In the genomic region with DNA sequence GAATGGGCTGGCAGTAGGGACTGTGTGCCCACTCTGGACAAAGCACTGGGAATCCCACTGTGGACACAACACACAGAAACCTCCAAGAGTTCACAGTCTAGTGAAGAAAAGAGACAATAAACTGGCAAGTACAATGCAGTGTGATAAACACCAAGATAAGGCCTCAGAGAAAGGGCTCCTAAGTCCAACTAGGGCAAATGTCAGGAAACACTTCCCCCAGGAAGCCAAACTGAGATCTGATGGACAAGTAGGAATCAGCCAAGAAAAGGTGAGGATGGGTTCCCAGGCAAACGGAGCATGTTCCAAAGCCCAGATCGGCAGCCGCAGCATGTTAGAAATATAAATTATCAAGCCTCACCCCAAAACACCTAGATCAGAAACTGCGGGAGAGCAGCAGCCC, we compare ENCODE assay signal across 17 cellular contexts. TPM values are rescaled to one million over a fixed set of nuclear protein-coding genes. Genes with fewer than 3 reads are reported as not detected.
DNase-seq lines count a peak whose midpoint lies in the region; ATAC-seq and TF ChIP-seq lines count a peak whose summit lies in the region.
"Had no signal": no experiment of that assay in that cellular context is flagged by ENCODE, and none has a peak within 500 bp of the region (broad histone marks: within the 10 kb centered on the region; RNA-seq: fewer than 3 reads in every experiment).

No MANE protein-coding gene starts in this region.

- peak overlapping the region; percentile 50; the same call in 1 of the 2 replicates for H3K4me2 ChIP-seq in HCT116 (ENCODE audit: low read length)

- H3K36me3 ChIP-seq in HCT116 (ENCODE audit: control insufficient read depth in 1 of 2, insufficient read depth in 2 of 2, low read length in 2 of 2) (peaks cover 0 to 3% of the 10 kb centered on the region in 2 experiments; a peak in 1 of 4 replicates), mucosa of descending colon (ENCODE audit: low read depth) (no peaks in the 10 kb centered on the region)

- H3K4me3 ChIP-seq in HCT116 (replicated peaks in 1 of 2; ENCODE audit: low read depth in 1 of 2, low read length in 2 of 2) (no peak overlapping the region), mucosa of descending colon (no peak overlapping the region)
- H3K4me3 ChIP-seq: GM12878 had no signal

- H3K4me3 Mint-ChIP-seq in WTC11: peak overlapping the region; percentile 3; the same call in 1 of the 2 replicates
- H3K4me3 Mint-ChIP-seq: CD4-positive, alpha-beta memory T cell had no signal

- TF ChIP-seq CTCF in 22Rv1 (IDR thresholded peaks at IDR 0.05) (no peak), HCT116 (IDR thresholded peaks at IDR 0.05 in 2 of 3, conservative IDR thresholded peaks at IDR 0.05 in 1 of 3; ENCODE audit: borderline replicate concordance in 1 of 3, insufficient read depth in 1 of 3, low read depth in 2 of 3, low read length in 2 of 3) (no peak), WTC11 (IDR thresholded peaks at IDR 0.05) (no peak), mucosa of descending colon (IDR thresholded peaks at IDR 0.05) (no peak)

- H3K36me3 Mint-ChIP-seq in WTC11: peaks cover 31% of the 10 kb centered on the region

- no peaks in the 10 kb centered on the region for H3K27me3 ChIP-seq in HCT116 (ENCODE audit: insufficient read depth, low read length)

- RAD21 ChIA-PET in HCT116 (lab: Charles Lee; ENCODE audit: low non-redundant PET in 1 of 2, low total read pairs in 2 of 2, uncharacterized antibody in 2 of 2, unreplicated experiment in 2 of 2): no interaction called here

- H3K4me1 ChIP-seq in HCT116 (ENCODE audit: control insufficient read depth in 1 of 2, insufficient read depth in 2 of 2, low read length in 2 of 2) (peaks cover 31 to 38% of the 10 kb centered on the region in 2 experiments), mucosa of descending colon (ENCODE audit: low read depth) (peaks cover 28% of the 10 kb centered on the region)

- H2AFZ ChIP-seq in HCT116 (ENCODE audit: low read depth, low read length, poor library complexity, severe bottlenecking): no peak overlapping the region

- no TSS peak for BruUV-seq in HCT116 (replicated peaks; lab: Mats Ljungman, UMichigan)

- H3K9me2 ChIP-seq in HCT116 (ENCODE audit: insufficient read depth): no peaks in the 10 kb centered on the region

- H3K27ac ChIP-seq in 22Rv1 (peak overlapping the region; percentile 40; the same call in 1 of the 2 replicates), HCT116 (ENCODE audit: low read depth, low read length) (no peak overlapping the region)

- no peak for DNase-seq in HCT116 (ENCODE audit: low read depth, low spot score)
- no peak for DNase-seq in WTC11 (ENCODE audit: low spot score)
- peak in 1 of 3 donors; percentile 64 for DNase-seq in mucosa of descending colon
- DNase-seq in dermis blood vessel endothelial cell: no peak
- no peak for DNase-seq in activated T-cell treated with anti-CD3 and anti-CD28 coated beads, Interleukin-2, amount 50 U/mL, for 1 hour
- DNase-seq: CD4-positive, alpha-beta memory T cell; EL; H7; KBM-7; NCI-H1694 treated with DMSO at 0.1 percent for 48 hours; NCI-H446; SW 1271 had no signal

- H3K79me2 ChIP-seq in HCT116 (ENCODE audit: insufficient read depth, low read length): no peaks in the 10 kb centered on the region

- H3K9me3 Mint-ChIP-seq in WTC11: no peaks in the 10 kb centered on the region
- H3K9me3 Mint-ChIP-seq: CD4-positive, alpha-beta memory T cell had no signal

- H3K9ac ChIP-seq in HCT116 (ENCODE audit: low read length): no peak overlapping the region

- ATAC-seq in HCT116 (no peak), WTC11 (no peak), mucosa of descending colon (peak; percentile 79), HG03280 (IDR thresholded peaks at IDR 0.05; ENCODE audit: unreplicated experiment) (no peak), GM19452 (IDR thresholded peaks at IDR 0.05; ENCODE audit: unreplicated experiment) (no peak)
- ATAC-seq: GM12878, Right ventricle myocardium inferior had no signal

- peaks cover 28% of the 10 kb centered on the region for H3K4me1 Mint-ChIP-seq in WTC11

- TF ChIP-seq RAD21 in HCT116 (IDR thresholded peaks at IDR 0.05; ENCODE audit: low read depth): no peak

- TF ChIP-seq POLR2A in HCT116 (IDR thresholded peaks at IDR 0.05; ENCODE audit: borderline replicate concordance, extremely low read depth, insufficient read depth, insufficient read length): no peak

- intact Hi-C loops in HCT116 (cut with micrococcal nuclease) (no loop called here), mucosa of descending colon (cut with DNase I, micrococcal nuclease) (no loop called here)

- peak overlapping the region; percentile 90 for H3K27ac Mint-ChIP-seq in WTC11
- H3K27ac Mint-ChIP-seq: CD4-positive, alpha-beta memory T cell had no signal

- CTCF ChIA-PET in HCT116 (lab: Charles Lee) (no interaction called here), WTC11 (lab: Charles Lee) (no interaction called here)

- H3K9me3 ChIP-seq in HCT116 (ENCODE audit: control insufficient read depth in 1 of 2, insufficient read depth in 1 of 2, low read depth in 1 of 2, low read length in 2 of 2) (no peaks in the 10 kb centered on the region), mucosa of descending colon (no peaks in the 10 kb centered on the region)

- H4K20me1 ChIP-seq in HCT116 (ENCODE audit: insufficient read depth): no peaks in the 10 kb centered on the region

- POLR2A ChIA-PET in HCT116 (lab: Charles Lee): interaction anchor here (0.5 kb wide), 1 partner anchor 1822 kb away, joined by 4 read pairs; no protein-coding TSS in a partner anchor
- POLR2A ChIA-PET in WTC11 (lab: Charles Lee): no interaction called here

- no peaks in the 10 kb centered on the region for H3K27me3 Mint-ChIP-seq in WTC11 (ENCODE audit: low read depth)

TF ChIP-seq in HCT116, 20 proteins besides CTCF, POLR2A, EP300 and RAD21:
- TF ChIP-seq EZH2phosphoT487 (IDR thresholded peaks at IDR 0.05; ENCODE audit: borderline replicate concordance) (no peak), CEBPB (IDR thresholded peaks at IDR 0.05; ENCODE audit: low read depth) (no peak), ELF1 (IDR thresholded peaks at IDR 0.05; ENCODE audit: borderline replicate concordance, low read depth) (no peak), CBX3 (IDR thresholded peaks at IDR 0.05; ENCODE audit: low read depth) (no peak), SP1 (IDR thresholded peaks at IDR 0.05; ENCODE audit: low read depth) (no peak)
- TF ChIP-seq, protein P1, sequence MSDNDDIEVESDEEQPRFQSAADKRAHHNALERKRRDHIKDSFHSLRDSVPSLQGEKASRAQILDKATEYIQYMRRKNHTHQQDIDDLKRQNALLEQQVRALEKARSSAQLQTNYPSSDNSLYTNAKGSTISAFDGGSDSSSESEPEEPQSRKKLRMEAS (IDR thresholded peaks at IDR 0.05): no peak

TF ChIP-seq in WTC11, 78 proteins besides CTCF, POLR2A, EP300 and RAD21 (continues in another document):
- TF ChIP-seq E2F1 (CRISPR knock-in tag; IDR thresholded peaks at IDR 0.05) (no peak), TEAD1 (CRISPR knock-in tag; IDR thresholded peaks at IDR 0.05) (no peak), TP53 (CRISPR knock-in tag; IDR thresholded peaks at IDR 0.05) (no peak), MYBL2 (CRISPR knock-in tag; IDR thresholded peaks at IDR 0.05) (no peak), HMGXB4 (CRISPR knock-in tag; IDR thresholded peaks at IDR 0.05) (no peak), SOX15 (CRISPR knock-in tag; IDR thresholded peaks at IDR 0.05) (no peak)

RNA-seq across cellular contexts. Expression of gene VSIG10, which starts 5.4 kb away (rescaled TPM):
- total RNA-seq in HCT116 (2021; ENCODE audit: unreplicated experiment) (42.6 TPM), WTC11 (2021) (69.7 to 82.5 TPM (median 74.4 TPM) in 3 replicates), mucosa of descending colon (100 to 1,000 TPM in 1 of 3 donors, 10 to 100 TPM in 2; 56.2 to 131 (median 68.7) TPM), dermis blood vessel endothelial cell (63.5 and 66.5 TPM in 2 replicates)
- 14.6 and 19.7 TPM in 2 replicates for polyA plus RNA-seq in HCT116 (2012)

RNA-seq across cellular contexts. Expression of gene PEBP1, which starts 37.5 kb away (rescaled TPM):
- 220 TPM for total RNA-seq in HCT116 (2021; ENCODE audit: unreplicated experiment)
- polyA plus RNA-seq in HCT116 (2012): 190 and 201 TPM in 2 replicates
- 347 to 366 TPM (median 363 TPM) in 3 replicates for total RNA-seq in WTC11 (2021)
- 100 to 1,000 TPM; 122 to 212 (median 189) TPM for total RNA-seq in mucosa of descending colon
- total RNA-seq in dermis blood vessel endothelial cell: 164 and 193 TPM in 2 replicates

RNA-seq across cellular contexts. Expression of gene WSB2, which starts 37.5 kb away (rescaled TPM):
- 97.0 TPM for total RNA-seq in HCT116 (2021; ENCODE audit: unreplicated experiment)
- polyA plus RNA-seq in HCT116 (2012): 54.9 and 72.2 TPM in 2 replicates
- 59.0 to 74.2 TPM (median 60.5 TPM) in 3 replicates for total RNA-seq in WTC11 (2021)
- total RNA-seq in mucosa of descending colon: 100 to 1,000 TPM; 103 to 159 (median 119) TPM
- 99.0 and 102 TPM in 2 replicates for total RNA-seq in dermis blood vessel endothelial cell
